Comparison of ENCODE assay signal across 1 cellular context in genomic region chr1:221327954-221328353, GRCh38.
TF ChIP-seq lines count a peak whose summit lies in the region.

No MANE protein-coding gene starts in this region.

TF ChIP-seq in HEK293, 187 proteins besides CTCF, POLR2A, EP300 and RAD21 (continued from another document):
- TF ChIP-seq BCL11B (tag by site-specific recombination; IDR thresholded peaks at IDR 0.05; ENCODE audit: low read depth) (no peak), ZNF404 (tag by site-specific recombination; IDR thresholded peaks at IDR 0.05) (no peak), ZNF660 (tag by site-specific recombination; IDR thresholded peaks at IDR 0.05) (no peak), ZNF843 (tag by site-specific recombination; IDR thresholded peaks at IDR 0.05) (peak; percentile 64; the same call in 1 of the 2 replicates), ZNF776 (tag by site-specific recombination; IDR thresholded peaks at IDR 0.05; ENCODE audit: borderline replicate concordance) (no peak), ZBTB7A (tag by site-specific recombination; IDR thresholded peaks at IDR 0.05; ENCODE audit: low read depth) (no peak), ZNF785 (tag by site-specific recombination; IDR thresholded peaks at IDR 0.05) (no peak), ZNF362 (tag by site-specific recombination; IDR thresholded peaks at IDR 0.05) (no peak), ZNF654 (tag by site-specific recombination; IDR thresholded peaks at IDR 0.05; ENCODE audit: low read depth) (no peak), GLI2 (tag by site-specific recombination; IDR thresholded peaks at IDR 0.05; ENCODE audit: borderline replicate concordance, low read depth) (no peak), ZNF473 (tag by site-specific recombination; IDR thresholded peaks at IDR 0.05) (no peak), ZNF223 (tag by site-specific recombination; IDR thresholded peaks at IDR 0.05) (no peak), ZNF449 (tag by site-specific recombination; IDR thresholded peaks at IDR 0.05) (no peak), ZNF560 (tag by site-specific recombination; IDR thresholded peaks at IDR 0.05; ENCODE audit: borderline replicate concordance) (no peak), WT1 (tag by site-specific recombination; IDR thresholded peaks at IDR 0.05) (peak; percentile 90), ZSCAN30 (tag by site-specific recombination; IDR thresholded peaks at IDR 0.05) (peak; percentile 40; the same call in 1 of the 2 replicates), ZNF621 (tag by site-specific recombination; IDR thresholded peaks at IDR 0.05) (no peak), ZNF37A (tag by site-specific recombination; IDR thresholded peaks at IDR 0.05) (no peak), ZSCAN5A (tag by site-specific recombination; IDR thresholded peaks at IDR 0.05) (no peak), ZNF202 (tag by site-specific recombination; IDR thresholded peaks at IDR 0.05; ENCODE audit: borderline replicate concordance) (no peak), ZNF433 (tag by site-specific recombination; IDR thresholded peaks at IDR 0.05; ENCODE audit: low read depth) (no peak), ZBTB11 (tag by site-specific recombination; conservative IDR thresholded peaks at IDR 0.05; ENCODE audit: low read depth) (no peak), ZNF514 (tag by site-specific recombination; IDR thresholded peaks at IDR 0.05) (no peak), ZNF670 (tag by site-specific recombination; IDR thresholded peaks at IDR 0.05; ENCODE audit: low read depth) (no peak), SP3 (tag by site-specific recombination; IDR thresholded peaks at IDR 0.05) (no peak), TCF7L2 (IDR thresholded peaks at IDR 0.05; ENCODE audit: borderline replicate concordance, low read depth, low read length) (no peak), ZBTB1 (tag by site-specific recombination; IDR thresholded peaks at IDR 0.05) (no peak), ZNF501 (tag by site-specific recombination; IDR thresholded peaks at IDR 0.05) (no peak), ZBTB8A (tag by site-specific recombination; IDR thresholded peaks at IDR 0.05) (peak; percentile 44), ZBTB20 (tag by site-specific recombination; IDR thresholded peaks at IDR 0.05) (no peak), REPIN1 (tag by site-specific recombination; IDR thresholded peaks at IDR 0.05; ENCODE audit: low read depth) (no peak), HOXD13 (CRISPR knock-in tag; IDR thresholded peaks at IDR 0.05; ENCODE audit: borderline replicate concordance) (no peak), ZNF580 (tag by site-specific recombination; IDR thresholded peaks at IDR 0.05) (no peak), ZNF26 (tag by site-specific recombination; IDR thresholded peaks at IDR 0.05) (no peak), SALL2 (tag by site-specific recombination; IDR thresholded peaks at IDR 0.05; ENCODE audit: borderline replicate concordance) (no peak), KLF1 (tag by site-specific recombination; IDR thresholded peaks at IDR 0.05) (no peak), ZNF692 (tag by site-specific recombination; IDR thresholded peaks at IDR 0.05) (no peak), IKZF3 (tag by site-specific recombination; IDR thresholded peaks at IDR 0.05) (no peak), ZNF2 (tag by site-specific recombination; IDR thresholded peaks at IDR 0.05) (no peak), ZNF311 (tag by site-specific recombination; IDR thresholded peaks at IDR 0.05; ENCODE audit: borderline replicate concordance) (no peak), ZSCAN4 (tag by site-specific recombination; IDR thresholded peaks at IDR 0.05) (no peak), ZNF544 (tag by site-specific recombination; IDR thresholded peaks at IDR 0.05) (no peak)
TF ChIP-seq in HEK293: peak in this region for 14.
